Comparison of ENCODE assay signal across 1 cellular context in genomic region chr16:77399066-77399465, GRCh38.
TF ChIP-seq lines count a peak whose summit lies in the region.

No MANE protein-coding gene starts in this region.

TF ChIP-seq in GM23338, 12 proteins besides CTCF, POLR2A, EP300 and RAD21 (continued from another document):
- TF ChIP-seq NANOG (IDR thresholded peaks at IDR 0.05; ENCODE audit: borderline replicate concordance) (no peak), ZNF114 (CRISPR knock-in tag; IDR thresholded peaks at IDR 0.05) (no peak), EZH2 (IDR thresholded peaks at IDR 0.05; ENCODE audit: low read depth, unreplicated experiment) (no peak), ZNF462 (CRISPR knock-in tag; IDR thresholded peaks at IDR 0.05) (no peak), ZNF331 (CRISPR knock-in tag; IDR thresholded peaks at IDR 0.05; ENCODE audit: low read depth) (no peak), STAT1 (IDR thresholded peaks at IDR 0.05; ENCODE audit: unreplicated experiment) (no peak), REST (IDR thresholded peaks at IDR 0.05; ENCODE audit: unreplicated experiment) (no peak)
